Comparison of ENCODE assay signal across 16 cellular contexts in genomic region chr9:21597284-21597683, GRCh38.
A peak's percentile ranks its signal among the peaks of the same experiment; 100 is the strongest.
DNase-seq lines count a peak whose midpoint lies in the region; ATAC-seq and TF ChIP-seq lines count a peak whose summit lies in the region.
"Had no signal": no experiment of that assay in that cellular context is flagged by ENCODE, and none has a peak within 500 bp of the region (broad histone marks: within the 10 kb centered on the region; RNA-seq: fewer than 3 reads in every experiment).

No MANE protein-coding gene starts in this region.

- no peak overlapping the region for H2BK12ac ChIP-seq in neuronal stem cell (ENCODE audit: low read length)

- no peak overlapping the region for H3K4ac ChIP-seq in neuronal stem cell (ENCODE audit: low read length)

- no peaks in the 10 kb centered on the region for H3K79me1 ChIP-seq in neuronal stem cell (ENCODE audit: low read depth, low read length)

- no peaks in the 10 kb centered on the region for H3K9me3 Mint-ChIP-seq in chondrocyte (ENCODE audit: low read depth)

- TF ChIP-seq CTCF in chondrocyte (IDR thresholded peaks at IDR 0.05): no peak

- no peaks in the 10 kb centered on the region for H3K9me3 ChIP-seq in neuronal stem cell (replicated peaks in 1 of 2; ENCODE audit: control insufficient read depth in 2 of 2, insufficient read depth in 1 of 2, low read depth in 1 of 2, low read length in 2 of 2)
- H3K9me3 ChIP-seq: BLaER1 treated with 17β-estradiol and CSF1 and Interleukin-3, amounts not matched to agents 10 nM and 100 nM had no signal

- WGBS in neuronal stem cell (ENCODE audit: extremely low coverage in 2 of 2, insufficient read length in 2 of 2, insufficient replicate concordance in 1 of 2), 2 donors: no CpG with 5 or more reads among the region's 4 CpGs

- no peak overlapping the region for H3K14ac ChIP-seq in neuronal stem cell (ENCODE audit: low read length)

- peaks cover 5% of the 10 kb centered on the region for H3K27me3 Mint-ChIP-seq in chondrocyte (ENCODE audit: low read depth)

- H3K4me3 Mint-ChIP-seq in chondrocyte (ENCODE audit: unreplicated experiment): no peak overlapping the region

- H2AFZ ChIP-seq in neuronal stem cell (ENCODE audit: low read length): peak overlapping the region; percentile 24

- H4K8ac ChIP-seq in neuronal stem cell (ENCODE audit: low read depth, low read length): no peak overlapping the region

- no peaks in the 10 kb centered on the region for H3K4me1 ChIP-seq in neuronal stem cell (ENCODE audit: control insufficient read depth in 2 of 2, insufficient read depth in 1 of 2, low read depth in 1 of 2, low read length in 2 of 2)

- H3K4me2 ChIP-seq in neuronal stem cell (ENCODE audit: insufficient read depth, low read length, poor library complexity, severe bottlenecking): no peak overlapping the region
- H3K4me2 ChIP-seq: KMS-11 had no signal

- H2BK120ac ChIP-seq in neuronal stem cell (ENCODE audit: low read depth, low read length): no peak overlapping the region

- H3K36me3 Mint-ChIP-seq in chondrocyte (ENCODE audit: low read depth): no peaks in the 10 kb centered on the region
- H3K36me3 Mint-ChIP-seq: CD4-positive, CD25-positive, alpha-beta regulatory T cell had no signal

- H3K27ac ChIP-seq in neuronal stem cell (replicated peaks; ENCODE audit: low read length): no peak overlapping the region
- H3K27ac ChIP-seq: 22Rv1; BLaER1 treated with 17β-estradiol and CSF1 and Interleukin-3, amounts not matched to agents 10 nM and 100 nM; KMS-11 had no signal

- H3K18ac ChIP-seq in neuronal stem cell (ENCODE audit: low read length): no peak overlapping the region

- H3K27me3 ChIP-seq in neuronal stem cell (ENCODE audit: control insufficient read depth in 3 of 3, insufficient read depth in 3 of 3, low read depth in 1 of 3, low read length in 3 of 3): no peaks in the 10 kb centered on the region
- H3K27me3 ChIP-seq: BLaER1 treated with 17β-estradiol and CSF1 and Interleukin-3, amounts not matched to agents 10 nM and 100 nM had no signal

- no peak overlapping the region for H2BK5ac ChIP-seq in neuronal stem cell (ENCODE audit: low read length)

- no peak for ATAC-seq in HG03280 (IDR thresholded peaks at IDR 0.05; ENCODE audit: unreplicated experiment)
- no peak for ATAC-seq in left lobe of liver

- H2BK15ac ChIP-seq in neuronal stem cell (ENCODE audit: low read length): no peak overlapping the region

- no peak overlapping the region for H4K91ac ChIP-seq in neuronal stem cell (ENCODE audit: low read depth, low read length, poor library complexity)

- H3K36me3 ChIP-seq in neuronal stem cell (replicated peaks in 1 of 2; ENCODE audit: control insufficient read depth in 2 of 2, insufficient read depth in 2 of 2, low read length in 2 of 2): no peaks in the 10 kb centered on the region
- H3K36me3 ChIP-seq: BLaER1 treated with 17β-estradiol and CSF1 and Interleukin-3, amounts not matched to agents 10 nM and 100 nM had no signal

- no peak overlapping the region for H3K4me3 ChIP-seq in neuronal stem cell (ENCODE audit: low read length in 2 of 2)
- H3K4me3 ChIP-seq: BLaER1 treated with 17β-estradiol and CSF1 and Interleukin-3, amounts not matched to agents 10 nM and 100 nM had no signal

- peak; percentile 15 for DNase-seq in DMS53 (lab: John Stamatoyannopoulos, UW)
- DNase-seq in DMS53 treated with DMSO at 0.1 percent for 48 hours (lab: John Stamatoyannopoulos, UW; ENCODE audit: unreplicated experiment): no peak
- peak; percentile 91 for DNase-seq in RKO (ENCODE audit: low spot score)
- no peak for DNase-seq in neuronal stem cell (ENCODE audit: low spot score)
- no peak for DNase-seq in left lobe of liver (ENCODE audit: low spot score)
- no peak for DNase-seq in chondrocyte (ENCODE audit: low spot score)
- DNase-seq: ACHN; CD4-positive, CD25-positive, alpha-beta regulatory T cell; DMS 273 treated with DMSO at 0.1 percent for 48 hours; DND-41; GF-D8; H7 had no signal

- no peak overlapping the region for H3K27ac Mint-ChIP-seq in chondrocyte (ENCODE audit: unreplicated experiment)
- H3K27ac Mint-ChIP-seq: CD4-positive, CD25-positive, alpha-beta regulatory T cell had no signal

- H3K23ac ChIP-seq in neuronal stem cell (ENCODE audit: low read depth, low read length, poor library complexity): no peak overlapping the region

- peaks cover 5% of the 10 kb centered on the region for H3K4me1 Mint-ChIP-seq in chondrocyte (ENCODE audit: low read depth)
- H3K4me1 Mint-ChIP-seq: CD4-positive, CD25-positive, alpha-beta regulatory T cell had no signal

- no peak overlapping the region for H3K9ac ChIP-seq in neuronal stem cell (ENCODE audit: low read depth, low read length, poor library complexity)
- H3K9ac ChIP-seq: BLaER1 treated with 17β-estradiol and CSF1 and Interleukin-3, amounts not matched to agents 10 nM and 100 nM; KMS-11 had no signal

- H2AK5ac ChIP-seq in neuronal stem cell (ENCODE audit: low read depth, low read length): no peak overlapping the region

Comparison
In these comparisons a context has a peak if more than half of its experiments do, and no peak if none do; other contexts are left out.
1. DNase-seq: peak in DMS53 (single experiment) and RKO (single experiment); none in DMS53 treated with DMSO at 0.1 percent for 48 hours (single experiment), neuronal stem cell (single experiment), left lobe of liver (single experiment) and chondrocyte (single experiment).